Comparison of ENCODE assay signal across 1 cellular context in the genomic region with DNA sequence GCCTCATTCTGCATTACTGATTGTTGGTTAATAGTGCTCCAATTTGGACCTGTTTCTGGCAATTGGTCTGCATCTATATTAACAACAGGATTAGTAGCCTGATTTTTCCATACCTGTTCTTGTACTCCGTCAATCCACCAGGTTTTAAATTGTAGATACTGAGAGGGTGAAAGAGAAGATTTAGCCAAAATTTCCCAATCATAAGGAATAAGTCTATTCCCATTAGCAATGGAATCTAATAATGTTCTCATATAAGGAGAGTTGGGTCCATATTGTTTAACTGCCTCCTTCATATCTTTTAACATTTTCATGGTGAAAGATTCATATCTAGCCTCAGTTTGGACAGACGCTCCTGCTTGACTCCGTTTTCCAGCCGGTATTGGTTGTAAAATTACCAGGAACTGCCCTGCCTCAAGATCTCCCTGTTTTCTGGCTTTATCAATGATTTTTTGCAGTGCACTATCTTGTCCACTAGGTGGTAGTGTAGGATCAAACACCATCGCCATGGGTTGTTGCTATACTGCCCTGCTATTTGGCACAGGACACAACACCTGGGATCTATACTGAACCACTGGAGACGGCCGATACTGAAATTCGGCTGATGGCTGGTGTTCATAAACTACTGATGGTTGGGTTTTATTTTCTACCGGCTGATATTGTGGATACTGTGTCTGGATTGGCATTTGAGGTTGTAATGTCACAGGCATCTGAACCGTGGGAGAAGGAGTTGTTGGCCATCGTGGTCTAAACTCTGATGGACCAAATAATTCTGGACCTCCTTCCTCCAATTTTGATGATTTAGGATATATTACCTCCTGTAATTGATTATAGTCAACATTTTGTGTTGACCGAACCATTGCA.
TF ChIP-seq lines count a peak whose summit lies in the region.

No MANE protein-coding gene starts in this region.

TF ChIP-seq in IMR-90, 13 proteins besides CTCF, POLR2A, EP300 and RAD21:
- TF ChIP-seq CEBPB (IDR thresholded peaks at IDR 0.05; ENCODE audit: low read depth, low read length) (no peak), RCOR1 (IDR thresholded peaks at IDR 0.05; ENCODE audit: insufficient replicate concordance, low read length) (no peak), NFE2L2 (IDR thresholded peaks at IDR 0.05; ENCODE audit: low read depth, low read length) (no peak), SMC3 (IDR thresholded peaks at IDR 0.05; ENCODE audit: low read depth, low read length) (peak; percentile 83)
